In genomic region chr17:80005360-80006338, GRCh38 we compare ENCODE assay signal across 8 cellular contexts. TPM values are rescaled to one million over a fixed set of nuclear protein-coding genes. Genes with fewer than 3 reads are reported as not detected.
A peak's percentile ranks its signal among the peaks of the same experiment; 100 is the strongest.
DNase-seq lines count a peak whose midpoint lies in the region; ATAC-seq and TF ChIP-seq lines count a peak whose summit lies in the region.

No MANE protein-coding gene starts in this region.

- no peaks in the 10 kb centered on the region for H3K9me3 ChIP-seq in upper lobe of left lung

- WGBS in upper lobe of left lung, 2 donors = 43 to 44% methylated on average over 20 to 32 of the region's 37 CpGs

- DNase-seq in GM10248 (ENCODE audit: extremely low spot score) (peak; percentile 91), NCI-H2196 (lab: John Stamatoyannopoulos, UW; ENCODE audit: unreplicated experiment) (peak; percentile 70), epithelial cell of esophagus (ENCODE audit: low read depth) (peak; percentile 43), naive B cell (peak; percentile 60), upper lobe of left lung (peak in 1 of 2 donors; percentile 53)
- peak; percentile 15 to 24 for DNase-seq in activated CD8-positive, alpha-beta memory T cell treated with anti-CD3 and anti-CD28 coated beads for 1 hour (ENCODE audit: extremely low read depth in 1 of 2, low read depth in 1 of 2)

- no peaks in the 10 kb centered on the region for H3K9me3 Mint-ChIP-seq in naive B cell

- H3K36me3 ChIP-seq in upper lobe of left lung = peaks cover 3 to 25% (median 12%) of the 10 kb centered on the region in 4 donors

- H3K4me3 ChIP-seq in epithelial cell of esophagus (ENCODE audit: low read length) (peak overlapping the region; percentile 11), upper lobe of left lung (peak overlapping the region in 2 of 4 donors; percentile 18 to 23)

- H3K4me1 Mint-ChIP-seq in naive B cell = peaks cover 8 to 13% (median 11%) of the 10 kb centered on the region in 3 donors

- no peaks in the 10 kb centered on the region for H3K27me3 ChIP-seq in upper lobe of left lung

- POLR2A ChIA-PET in GM10248 (lab: Yijun Ruan, JAX) = no interaction called here

- peak overlapping the region in 2 of 8 donors; percentile 31 to 79 for H3K4me3 Mint-ChIP-seq in naive B cell

- H3K4me1 ChIP-seq in upper lobe of left lung = peaks cover 7 to 18% (median 16%) of the 10 kb centered on the region in 4 donors

- peak overlapping the region in 2 of 6 donors; percentile 22 to 84 for H3K27ac Mint-ChIP-seq in naive B cell

- TF ChIP-seq CTCF in 22Rv1 (IDR thresholded peaks at IDR 0.05) = peak; percentile 98
- peak; percentile 89 for TF ChIP-seq CTCF in GM10248 (IDR thresholded peaks at IDR 0.05; ENCODE audit: control extremely low read depth, extremely low read depth, low read depth, missing control alignments)
- peak; percentile 94 for TF ChIP-seq CTCF in epithelial cell of esophagus (IDR thresholded peaks at IDR 0.05; ENCODE audit: insufficient read depth, low read depth, low read length, missing control alignments)
- TF ChIP-seq CTCF in upper lobe of left lung (IDR thresholded peaks at IDR 0.05) = peak; percentile 87 to 98 (median 91)

- H3K27ac ChIP-seq in 22Rv1 (peak overlapping the region; percentile 58), upper lobe of left lung (no peak overlapping the region)

- ATAC-seq in naive B cell (ENCODE audit: low read depth in 2 of 2) = peak; percentile 55 to 73
- ATAC-seq in upper lobe of left lung (ENCODE audit: low FRiP score in 2 of 2) = peak; percentile 43 to 64
- no peak for ATAC-seq in GM18505 (IDR thresholded peaks at IDR 0.05; ENCODE audit: unreplicated experiment)

- CTCF ChIA-PET in GM10248 (lab: Yijun Ruan, JAX) = interaction anchor here (0.7 to 4.9 kb wide), 10 partner anchors 11 to 925 kb away, joined by 3 to 37 read pairs (median 3); no protein-coding TSS in a partner anchor

- peaks cover 0 to 6% (median 0%) of the 10 kb centered on the region in 3 donors for H3K27me3 Mint-ChIP-seq in naive B cell

- no peak for TF ChIP-seq POLR2A in upper lobe of left lung (IDR thresholded peaks at IDR 0.05)
- no peak for TF ChIP-seq POLR2A in GM18505 (IDR thresholded peaks at IDR 0.05; ENCODE audit: borderline replicate concordance, extremely low read depth, insufficient read depth, insufficient read length)

- no peaks in the 10 kb centered on the region for H3K36me3 Mint-ChIP-seq in naive B cell

- TF ChIP-seq EP300 in upper lobe of left lung (IDR thresholded peaks at IDR 0.05) = no peak

RNA-seq across cellular contexts. Expression of gene TBC1D16, which starts 30.0 kb away (rescaled TPM):
- polyA plus RNA-seq in naive B cell (ENCODE audit: low read depth in 6 of 6) = 1 to 10 TPM in 3 of 6 donors, under 1 TPM in 2, not detected in 1; 0.31 to 2.6 (median 1.4) TPM
- 10 to 100 TPM; 15.6 to 60.8 (median 24.1) TPM for total RNA-seq in upper lobe of left lung

RNA-seq across cellular contexts. Expression of gene CCDC40, which starts 30.8 kb away (rescaled TPM):
- not detected for polyA plus RNA-seq in naive B cell (ENCODE audit: low read depth in 6 of 6)
- 10 to 100 TPM in 5 of 6 donors, 1 to 10 TPM in 1; 4.1 to 96.4 (median 24.2) TPM for total RNA-seq in upper lobe of left lung
